1 cellular context compared by ENCODE assay signal in genomic region chrX:47186096-47186740, GRCh38.
TF ChIP-seq lines count a peak whose summit lies in the region.

No MANE protein-coding gene starts in this region.

TF ChIP-seq in HCT116, 20 proteins besides CTCF, POLR2A, EP300 and RAD21:
- no peak for TF ChIP-seq ELF1 (IDR thresholded peaks at IDR 0.05; ENCODE audit: borderline replicate concordance, low read depth)
- no peak for TF ChIP-seq SP1 (IDR thresholded peaks at IDR 0.05; ENCODE audit: low read depth)
- no peak for TF ChIP-seq TCF7L2 (IDR thresholded peaks at IDR 0.05; ENCODE audit: borderline replicate concordance, extremely low read depth, insufficient read depth, insufficient read length)
- no peak for TF ChIP-seq EZH2phosphoT487 (IDR thresholded peaks at IDR 0.05; ENCODE audit: borderline replicate concordance)
- no peak for TF ChIP-seq ZFX (IDR thresholded peaks at IDR 0.05)
- no peak for TF ChIP-seq CEBPB (IDR thresholded peaks at IDR 0.05; ENCODE audit: low read depth)
- TF ChIP-seq FOSL1 (IDR thresholded peaks at IDR 0.05; ENCODE audit: low read depth): no peak
- no peak for TF ChIP-seq CBX3 (IDR thresholded peaks at IDR 0.05; ENCODE audit: low read depth)
- TF ChIP-seq POLR2AphosphoS5 (IDR thresholded peaks at IDR 0.05; ENCODE audit: low read depth, low read length): no peak
TF ChIP-seq in HCT116: peak in this region for 0.
